ENCODE assay signal across 10 cellular contexts in the genomic region with DNA sequence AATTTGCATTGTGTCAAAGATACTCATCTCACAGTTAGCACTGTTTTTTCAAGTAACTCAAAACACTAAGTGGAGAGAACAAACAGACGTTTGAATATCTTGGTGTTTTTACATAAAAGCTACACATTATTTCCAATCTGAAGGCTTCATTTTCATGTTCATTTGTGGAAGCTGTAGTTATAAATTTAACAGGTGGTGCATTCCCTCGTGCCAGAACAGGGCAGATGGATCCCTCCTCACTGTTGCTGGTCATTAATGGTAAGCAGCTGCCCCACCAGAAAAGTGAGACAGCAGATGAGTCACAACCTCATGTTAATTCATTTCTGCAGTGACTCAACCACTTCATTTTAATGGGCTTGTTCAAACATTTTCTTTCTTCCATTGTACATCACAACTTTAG.
DNase-seq lines count a peak whose midpoint lies in the region; ATAC-seq and TF ChIP-seq lines count a peak whose summit lies in the region.
"Had no signal": no experiment of that assay in that cellular context is flagged by ENCODE, and none has a peak within 500 bp of the region (broad histone marks: within the 10 kb centered on the region; RNA-seq: fewer than 3 reads in every experiment).

No MANE protein-coding gene starts in this region.

- CTCF ChIA-PET in RWPE1 (lab: Yijun Ruan, JAX) = no interaction called here
- CTCF ChIA-PET in activated CD8-positive, alpha-beta memory T cell treated with anti-CD3 and anti-CD28 coated beads, Interleukin-2, amount 10 ng/mL, durations not matched to agents 7 days and 5 days (lab: Charles Lee) = no interaction called here

- ATAC-seq in heart left ventricle = peak in 3 of 4 donors; percentile 39 to 96 (median 52)
- ATAC-seq in foreskin keratinocyte = peak; percentile 97
- no peak for ATAC-seq in activated CD8-positive, alpha-beta memory T cell treated with anti-CD3 and anti-CD28 coated beads, Interleukin-2, amount 10 ng/mL, durations not matched to agents 7 days and 5 days
- ATAC-seq in GM21576 (IDR thresholded peaks at IDR 0.05; ENCODE audit: unreplicated experiment) = no peak
- no peak for ATAC-seq in naive thymus-derived CD8-positive, alpha-beta T cell
- ATAC-seq in GM18505 (IDR thresholded peaks at IDR 0.05; ENCODE audit: unreplicated experiment) = no peak

- intact Hi-C loops in heart left ventricle (cut with DNase I) (no loop called here), cardiac septum (cut with DNase I) (no loop called here)

- H3K4me3 ChIP-seq in heart left ventricle = no peak overlapping the region

- WGBS in heart left ventricle, 4 donors = 38 to 53% (median 47%) methylated on average over 2 of the region's 2 CpGs

- no peaks in the 10 kb centered on the region for H3K27me3 ChIP-seq in heart left ventricle
- no peaks in the 10 kb centered on the region for H3K27me3 ChIP-seq in foreskin keratinocyte

- H3K27me3 Mint-ChIP-seq in activated CD8-positive, alpha-beta memory T cell treated with anti-CD3 and anti-CD28 coated beads, Interleukin-2, amount 10 ng/mL, durations not matched to agents 7 days and 5 days = no peaks in the 10 kb centered on the region
- peaks cover 0 to 3% (median 0%) of the 10 kb centered on the region in 5 donors for H3K27me3 Mint-ChIP-seq in naive thymus-derived CD8-positive, alpha-beta T cell

- H3K36me3 Mint-ChIP-seq in activated CD8-positive, alpha-beta memory T cell treated with anti-CD3 and anti-CD28 coated beads, Interleukin-2, amount 10 ng/mL, durations not matched to agents 7 days and 5 days = no peaks in the 10 kb centered on the region
- H3K36me3 Mint-ChIP-seq in naive thymus-derived CD8-positive, alpha-beta T cell = no peaks in the 10 kb centered on the region

- H3K4me1 ChIP-seq in heart left ventricle (no peaks in the 10 kb centered on the region), foreskin keratinocyte (peaks cover 50% of the 10 kb centered on the region)

- H3K4me3 Mint-ChIP-seq in activated CD8-positive, alpha-beta memory T cell treated with anti-CD3 and anti-CD28 coated beads, Interleukin-2, amount 10 ng/mL, durations not matched to agents 7 days and 5 days = no peak overlapping the region
- H3K4me3 Mint-ChIP-seq in naive thymus-derived CD8-positive, alpha-beta T cell = no peak overlapping the region

- H3K4me1 Mint-ChIP-seq in activated CD8-positive, alpha-beta memory T cell treated with anti-CD3 and anti-CD28 coated beads, Interleukin-2, amount 10 ng/mL, durations not matched to agents 7 days and 5 days = no peaks in the 10 kb centered on the region
- H3K4me1 Mint-ChIP-seq in naive thymus-derived CD8-positive, alpha-beta T cell = no peaks in the 10 kb centered on the region

- no peak overlapping the region for H3K27ac Mint-ChIP-seq in activated CD8-positive, alpha-beta memory T cell treated with anti-CD3 and anti-CD28 coated beads, Interleukin-2, amount 10 ng/mL, durations not matched to agents 7 days and 5 days
- no peak overlapping the region for H3K27ac Mint-ChIP-seq in naive thymus-derived CD8-positive, alpha-beta T cell

- H3K9me3 Mint-ChIP-seq in activated CD8-positive, alpha-beta memory T cell treated with anti-CD3 and anti-CD28 coated beads, Interleukin-2, amount 10 ng/mL, durations not matched to agents 7 days and 5 days (ENCODE audit: low read depth) = no peaks in the 10 kb centered on the region
- H3K9me3 Mint-ChIP-seq in naive thymus-derived CD8-positive, alpha-beta T cell = no peaks in the 10 kb centered on the region

- TF ChIP-seq CTCF in heart left ventricle (IDR thresholded peaks at IDR 0.05) (no peak), RWPE1 (conservative IDR thresholded peaks at IDR 0.05; ENCODE audit: low read depth) (no peak), foreskin keratinocyte (conservative IDR thresholded peaks at IDR 0.05) (no peak)

- DNase-seq in heart left ventricle (peak in 3 of 5 donors; percentile 10 to 43 (median 27)), cardiac septum (ENCODE audit: low spot score) (no peak), RWPE1 (ENCODE audit: low spot score) (peak; percentile 71), foreskin keratinocyte (peak; percentile 88 to 94)
- DNase-seq in activated CD8-positive, alpha-beta memory T cell treated with anti-CD3 and anti-CD28 coated beads, Interleukin-2, amount 10 ng/mL, durations not matched to agents 7 days and 5 days = no peak
- no peak for DNase-seq in naive thymus-derived CD8-positive, alpha-beta T cell
- DNase-seq: activated CD8-positive, alpha-beta memory T cell treated with anti-CD3 and anti-CD28 coated beads for 24 hours had no signal

- no peak for TF ChIP-seq POLR2A in heart left ventricle (IDR thresholded peaks at IDR 0.05)
- TF ChIP-seq POLR2A in GM18505 (IDR thresholded peaks at IDR 0.05; ENCODE audit: borderline replicate concordance, extremely low read depth, insufficient read depth, insufficient read length) = no peak

- no peaks in the 10 kb centered on the region for H3K36me3 ChIP-seq in heart left ventricle

- peaks cover 0 to 2% (median 0%) of the 10 kb centered on the region in 12 donors for H3K9me3 ChIP-seq in heart left ventricle

- peak overlapping the region in 1 of 12 donors; percentile 5 for H3K27ac ChIP-seq in heart left ventricle
- no peak overlapping the region for H3K27ac ChIP-seq in RWPE1
- peak overlapping the region; percentile 90 for H3K27ac ChIP-seq in foreskin keratinocyte
- H3K27ac ChIP-seq: C4-2B had no signal

- POLR2A ChIA-PET in RWPE1 (lab: Yijun Ruan, JAX; ENCODE audit: low non-redundant PET) = no interaction called here
- POLR2A ChIA-PET in naive thymus-derived CD8-positive, alpha-beta T cell (lab: Charles Lee) = no interaction called here

Comparison
In these comparisons a context has a peak if more than half of its experiments do, and no peak if none do; other contexts are left out.
1. DNase-seq: peak in heart left ventricle (3 of 5), RWPE1 (single experiment) and foreskin keratinocyte (2 of 2); none in cardiac septum (single experiment), activated CD8-positive, alpha-beta memory T cell treated with anti-CD3 and anti-CD28 coated beads, Interleukin-2, amount 10 ng/mL, durations not matched to agents 7 days and 5 days (single experiment) and naive thymus-derived CD8-positive, alpha-beta T cell (0 of 10).
2. ATAC-seq: peak in heart left ventricle (3 of 4) and foreskin keratinocyte (single experiment); none in activated CD8-positive, alpha-beta memory T cell treated with anti-CD3 and anti-CD28 coated beads, Interleukin-2, amount 10 ng/mL, durations not matched to agents 7 days and 5 days (single experiment), GM21576 (single experiment), naive thymus-derived CD8-positive, alpha-beta T cell (0 of 2) and GM18505 (single experiment).